ENCODE assay signal across 22 cellular contexts in the genomic region with DNA sequence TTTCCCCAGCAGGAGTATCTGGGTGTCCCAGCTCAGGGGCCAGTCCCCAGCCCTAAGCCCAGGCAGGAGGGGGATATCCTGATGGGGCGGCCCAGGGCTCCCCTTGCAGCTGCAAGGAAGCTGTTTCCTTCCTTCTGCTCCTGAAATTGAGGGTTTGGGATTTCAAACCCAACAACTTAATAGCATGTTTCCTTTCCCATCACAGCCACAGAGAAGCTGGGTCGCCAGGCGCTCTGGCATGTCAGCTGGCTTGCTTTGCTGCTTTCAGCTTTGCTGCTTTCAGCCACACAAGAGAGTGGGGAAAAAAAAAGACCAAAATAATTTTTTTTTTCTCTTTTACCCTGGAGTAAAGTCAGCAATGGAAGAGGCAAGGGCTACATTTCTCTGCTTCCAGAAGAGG. TPM values are rescaled to one million over a fixed set of nuclear protein-coding genes. Genes with fewer than 3 reads are reported as not detected.
A peak's percentile ranks its signal among the peaks of the same experiment; 100 is the strongest.
DNase-seq lines count a peak whose midpoint lies in the region; ATAC-seq and TF ChIP-seq lines count a peak whose summit lies in the region.
"Had no signal": no experiment of that assay in that cellular context is flagged by ENCODE, and none has a peak within 500 bp of the region (broad histone marks: within the 10 kb centered on the region; RNA-seq: fewer than 3 reads in every experiment).

No MANE protein-coding gene starts in this region.

- no peak overlapping the region for H3K4me3 ChIP-seq in H7 (ENCODE audit: insufficient read depth, low read depth, low read length)
- H3K4me3 ChIP-seq: ovary, transverse colon had no signal

- H3K27ac Mint-ChIP-seq in natural killer cell, result peak overlapping the region; percentile 93 to 96
- peak overlapping the region in 1 of 2 donors; percentile 67 for H3K27ac Mint-ChIP-seq in natural killer cell treated with Interleukin-12 subunit alpha and Interleukin-12 subunit beta and Interleukin-15 and Interleukin-18, amount 100 ng/mL, for 72 hours
- H3K27ac Mint-ChIP-seq in activated B cell treated with CpG ODN at 0.5 μM for 24 hours, result peak overlapping the region; percentile 97
- H3K27ac Mint-ChIP-seq in effector memory CD8-positive, alpha-beta T cell, result peak overlapping the region; percentile 74 to 84
- H3K27ac Mint-ChIP-seq: activated T-cell treated with anti-CD3 and anti-CD28 coated beads, Interleukin-2, amount 50 U/mL, for 72 hours had no signal

- intact Hi-C loops in natural killer cell (cut with micrococcal nuclease), result no loop called here
- intact Hi-C loops in activated B cell treated with CpG ODN at 0.5 μM for 24 hours (cut with micrococcal nuclease), result no loop called here

- no peaks in the 10 kb centered on the region for H3K36me3 Mint-ChIP-seq in natural killer cell
- peaks cover under 1% of the 10 kb centered on the region for H3K36me3 Mint-ChIP-seq in natural killer cell treated with Interleukin-12 subunit alpha and Interleukin-12 subunit beta and Interleukin-15 and Interleukin-18, amount 100 ng/mL, for 72 hours
- H3K36me3 Mint-ChIP-seq in activated B cell treated with CpG ODN at 0.5 μM for 24 hours (ENCODE audit: low read depth), result peaks cover 83% of the 10 kb centered on the region
- peaks cover 13% of the 10 kb centered on the region for H3K36me3 Mint-ChIP-seq in effector memory CD8-positive, alpha-beta T cell (ENCODE audit: insufficient read depth)

- TF ChIP-seq POLR2A in GM18505 (IDR thresholded peaks at IDR 0.05; ENCODE audit: borderline replicate concordance, extremely low read depth, insufficient read depth, insufficient read length), result no peak

- POLR2A ChIA-PET in activated B cell treated with CpG ODN at 0.5 μM for 24 hours (lab: Charles Lee), result interaction anchor here (0.6 to 2.3 kb wide), 5 partner anchors 10 to 290 kb away, joined by 3 to 14 read pairs (median 4); partner anchors contain the start of gene TCTN1
- POLR2A ChIA-PET in HEK293T (lab: Yijun Ruan, JAX), result no interaction called here

- H3K4me3 Mint-ChIP-seq in natural killer cell (no peak overlapping the region), activated B cell treated with CpG ODN at 0.5 μM for 24 hours (no peak overlapping the region)
- H3K4me3 Mint-ChIP-seq in natural killer cell treated with Interleukin-12 subunit alpha and Interleukin-12 subunit beta and Interleukin-15 and Interleukin-18, amount 100 ng/mL, for 72 hours, result no peak overlapping the region
- H3K4me3 Mint-ChIP-seq in effector memory CD8-positive, alpha-beta T cell, result no peak overlapping the region
- H3K4me3 Mint-ChIP-seq: naive thymus-derived CD4-positive, alpha-beta T cell had no signal

- CTCF ChIA-PET in activated B cell treated with CpG ODN at 0.5 μM for 24 hours (lab: Charles Lee), result no interaction called here
- CTCF ChIA-PET in HEK293T (lab: Yijun Ruan, JAX), result no interaction called here

- TF ChIP-seq CTCF in natural killer cell (IDR thresholded peaks at IDR 0.05) (no peak), activated B cell treated with CpG ODN at 0.5 μM for 24 hours (IDR thresholded peaks at IDR 0.05) (no peak)

- H3K9me3 Mint-ChIP-seq in natural killer cell (no peaks in the 10 kb centered on the region), activated B cell treated with CpG ODN at 0.5 μM for 24 hours (no peaks in the 10 kb centered on the region)
- H3K9me3 Mint-ChIP-seq in natural killer cell treated with Interleukin-12 subunit alpha and Interleukin-12 subunit beta and Interleukin-15 and Interleukin-18, amount 100 ng/mL, for 72 hours, result no peaks in the 10 kb centered on the region
- no peaks in the 10 kb centered on the region for H3K9me3 Mint-ChIP-seq in effector memory CD8-positive, alpha-beta T cell
- H3K9me3 Mint-ChIP-seq: activated T-cell treated with anti-CD3 and anti-CD28 coated beads, Interleukin-2, amount 50 U/mL, for 72 hours had no signal

- peaks cover 37% of the 10 kb centered on the region in 2 donors for H3K4me1 Mint-ChIP-seq in natural killer cell
- peaks cover 31 to 32% of the 10 kb centered on the region in 2 donors for H3K4me1 Mint-ChIP-seq in natural killer cell treated with Interleukin-12 subunit alpha and Interleukin-12 subunit beta and Interleukin-15 and Interleukin-18, amount 100 ng/mL, for 72 hours (ENCODE audit: low read depth in 2 of 2)
- peaks cover 92% of the 10 kb centered on the region for H3K4me1 Mint-ChIP-seq in activated B cell treated with CpG ODN at 0.5 μM for 24 hours
- H3K4me1 Mint-ChIP-seq in effector memory CD8-positive, alpha-beta T cell (ENCODE audit: low read depth in 2 of 2), result peaks cover 17 to 22% of the 10 kb centered on the region in 2 donors

- no peaks in the 10 kb centered on the region for H3K36me3 ChIP-seq in H7 (replicated peaks; ENCODE audit: control insufficient read depth, insufficient read depth, low read length)
- H3K36me3 ChIP-seq: ovary, transverse colon had no signal

- no peak for ATAC-seq in natural killer cell
- ATAC-seq in natural killer cell treated with Interleukin-12 subunit alpha and Interleukin-12 subunit beta and Interleukin-15 and Interleukin-18, amount 100 ng/mL, for 72 hours, result no peak
- no peak for ATAC-seq in activated B cell treated with CpG ODN at 0.5 μM for 24 hours (ENCODE audit: low read depth)
- ATAC-seq in effector memory CD8-positive, alpha-beta T cell (replicated peaks), result no peak
- no peak for ATAC-seq in GM18505 (IDR thresholded peaks at IDR 0.05; ENCODE audit: unreplicated experiment)
- ATAC-seq: activated T-cell treated with anti-CD3 and anti-CD28 coated beads, Interleukin-2, amount 50 U/mL, for 72 hours; left colon; naive thymus-derived CD4-positive, alpha-beta T cell had no signal

- no peak for DNase-seq in natural killer cell
- DNase-seq in natural killer cell treated with Interleukin-12 subunit alpha and Interleukin-12 subunit beta and Interleukin-15 and Interleukin-18, amount 100 ng/mL, for 72 hours (ENCODE audit: low spot score), result no peak
- no peak for DNase-seq in activated B cell treated with CpG ODN at 0.5 μM for 24 hours
- DNase-seq in effector memory CD8-positive, alpha-beta T cell, result no peak
- DNase-seq in HEK293T (ENCODE audit: extremely low spot score), result no peak
- no peak for DNase-seq in H7
- DNase-seq in NCI-H2196 treated with DMSO at 0.1 percent for 48 hours (lab: John Stamatoyannopoulos, UW; ENCODE audit: unreplicated experiment), result no peak
- DNase-seq: activated naive CD4-positive, alpha-beta T cell treated with anti-CD3 and anti-CD28 coated beads, Interleukin-2, amount 50 U/mL, for 16 hours; activated T-cell treated with anti-CD3 and anti-CD28 coated beads, Interleukin-2, amount 50 U/mL, for 72 hours; AML-193; DMS79 treated with DMSO at 0.1 percent for 48 hours; IMR-90; left colon; mesendoderm; naive thymus-derived CD4-positive, alpha-beta T cell; NCI-H526; OCI-M1; ovary; stimulated activated CD4-positive, alpha-beta T cell treated with anti-CD3 and anti-CD28 coated beads, Interleukin-2, amount 100 ng/mL, for 48 hours; transverse colon had no signal

- H3K27me3 ChIP-seq in H7 (ENCODE audit: control insufficient read depth, insufficient read depth, low read length), result no peaks in the 10 kb centered on the region
- H3K27me3 ChIP-seq: ovary, transverse colon had no signal

- H3K27me3 Mint-ChIP-seq in natural killer cell (ENCODE audit: low read depth in 2 of 2) (no peaks in the 10 kb centered on the region), activated B cell treated with CpG ODN at 0.5 μM for 24 hours (no peaks in the 10 kb centered on the region)
- no peaks in the 10 kb centered on the region for H3K27me3 Mint-ChIP-seq in natural killer cell treated with Interleukin-12 subunit alpha and Interleukin-12 subunit beta and Interleukin-15 and Interleukin-18, amount 100 ng/mL, for 72 hours
- H3K27me3 Mint-ChIP-seq in effector memory CD8-positive, alpha-beta T cell, result no peaks in the 10 kb centered on the region
- H3K27me3 Mint-ChIP-seq: naive thymus-derived CD4-positive, alpha-beta T cell had no signal

TF ChIP-seq in HEK293T, 16 proteins besides CTCF, POLR2A, EP300 and RAD21:
- TF ChIP-seq SUZ12 (IDR thresholded peaks at IDR 0.05) (no peak), TARDBP (IDR thresholded peaks at IDR 0.05) (no peak), FOXM1 (IDR thresholded peaks at IDR 0.05; ENCODE audit: borderline replicate concordance) (no peak), BHLHE40 (IDR thresholded peaks at IDR 0.05; ENCODE audit: borderline replicate concordance) (no peak)
TF ChIP-seq in HEK293T: peak in this region for 0.

RNA-seq across cellular contexts. Expression of gene HVCN1, which starts 30.0 kb away (rescaled TPM):
- total RNA-seq in natural killer cell (10 to 100 TPM; 12.5 to 18.4 (median 18.0) TPM), activated B cell treated with CpG ODN at 0.5 μM for 24 hours (80.7 and 83.9 TPM in 2 replicates)
- 1 to 10 TPM in 1 of 2 donors, under 1 TPM in 1; 1.00 to 3.3 TPM for total RNA-seq in natural killer cell treated with Interleukin-12 subunit alpha and Interleukin-12 subunit beta and Interleukin-15 and Interleukin-18, amount 100 ng/mL, for 72 hours
- total RNA-seq in H7 (2014; rRNA removed; shearing (Covaris generic)), result 5.8 and 6.9 TPM in 2 replicates
- total RNA-seq: MCF 10A had no signal

RNA-seq across cellular contexts. Expression of gene TCTN1, which starts 45.0 kb away (rescaled TPM):
- total RNA-seq in natural killer cell (1 to 10 TPM; 4.3 to 6.6 (median 5.2) TPM), activated B cell treated with CpG ODN at 0.5 μM for 24 hours (22.4 and 29.5 TPM in 2 replicates)
- 1 to 10 TPM; 5.0 to 8.9 TPM for total RNA-seq in natural killer cell treated with Interleukin-12 subunit alpha and Interleukin-12 subunit beta and Interleukin-15 and Interleukin-18, amount 100 ng/mL, for 72 hours
- total RNA-seq in H7 (2014; rRNA removed; shearing (Covaris generic)), result 6.2 and 7.8 TPM in 2 replicates
